8 cellular contexts compared by ENCODE assay signal in genomic region chr7:95609277-95609971, GRCh38. TPM values are rescaled to one million over a fixed set of nuclear protein-coding genes. Genes with fewer than 3 reads are reported as not detected.
DNase-seq lines count a peak whose midpoint lies in the region; ATAC-seq and TF ChIP-seq lines count a peak whose summit lies in the region.

No MANE protein-coding gene starts in this region.

- H3K4me2 ChIP-seq in OCI-LY1 (ENCODE audit: low read length), result peak overlapping the region; percentile 57
- peak overlapping the region; percentile 94 for H3K4me2 ChIP-seq in parathyroid adenoma (ENCODE audit: low read length)

- no peaks in the 10 kb centered on the region for H3K9me2 ChIP-seq in OCI-LY1 (ENCODE audit: low read depth, low read length)

- H3K36me3 ChIP-seq in OCI-LY1 (ENCODE audit: insufficient read depth, low read length) (no peaks in the 10 kb centered on the region), parathyroid adenoma (ENCODE audit: control insufficient read depth, insufficient read depth, low read length) (no peaks in the 10 kb centered on the region)

- H3K27ac ChIP-seq in OCI-LY1 (ENCODE audit: low read depth, low read length, poor library complexity, severe bottlenecking) (peak overlapping the region; percentile 79), parathyroid adenoma (peak overlapping the region; percentile 98)

- H3K4me3 ChIP-seq in OCI-LY1 (ENCODE audit: low read depth, low read length, poor library complexity, severe bottlenecking) (peak overlapping the region; percentile 20), fibroblast of mammary gland (ENCODE audit: control insufficient read depth, low read depth, low read length) (no peak overlapping the region), parathyroid adenoma (ENCODE audit: low read depth, low read length) (peak overlapping the region; percentile 71)

- H3K4me1 ChIP-seq in OCI-LY1 (ENCODE audit: insufficient read depth, low read length, severe bottlenecking) (peaks cover 26% of the 10 kb centered on the region), parathyroid adenoma (peaks cover 60% of the 10 kb centered on the region)

- H3K9ac ChIP-seq in OCI-LY1 (ENCODE audit: low read length), result no peak overlapping the region
- no peak overlapping the region for H3K9ac ChIP-seq in parathyroid adenoma

- H3K9me3 ChIP-seq in OCI-LY1 (ENCODE audit: low read length) (no peaks in the 10 kb centered on the region), parathyroid adenoma (ENCODE audit: control insufficient read depth, low read length) (no peaks in the 10 kb centered on the region)

- H2AFZ ChIP-seq in OCI-LY1 (ENCODE audit: low read length) (no peak overlapping the region), parathyroid adenoma (peak overlapping the region; percentile 25)

- no peaks in the 10 kb centered on the region for H3F3A ChIP-seq in OCI-LY1 (ENCODE audit: insufficient read depth, low read length)

- DNase-seq in ELR (ENCODE audit: low read depth), result peak; percentile 44
- DNase-seq in fibroblast of mammary gland (ENCODE audit: low read depth), result peak; percentile 71
- DNase-seq in activated T-cell treated with anti-CD3 and anti-CD28 coated beads, Interleukin-2, amount 50 U/mL, for 48 hours, result no peak

- H3K79me2 ChIP-seq in OCI-LY1 (ENCODE audit: insufficient read depth, low read length), result no peaks in the 10 kb centered on the region
- peaks cover 6% of the 10 kb centered on the region for H3K79me2 ChIP-seq in parathyroid adenoma

- TF ChIP-seq CTCF in OCI-LY1 (IDR thresholded peaks at IDR 0.05; ENCODE audit: low read length), result no peak
- no peak for TF ChIP-seq CTCF in fibroblast of mammary gland (conservative IDR thresholded peaks at IDR 0.05; ENCODE audit: control insufficient read depth, insufficient read depth, low read depth, low read length)
- TF ChIP-seq CTCF in parathyroid adenoma (IDR thresholded peaks at IDR 0.05), result no peak

- no peak for ATAC-seq in HG03469 (IDR thresholded peaks at IDR 0.05; ENCODE audit: unreplicated experiment)
- no peak for ATAC-seq in HG02763 (IDR thresholded peaks at IDR 0.05; ENCODE audit: unreplicated experiment)
- no peak for ATAC-seq in esophagus mucosa

- H3K27me3 ChIP-seq in OCI-LY1 (ENCODE audit: insufficient read depth, low read length) (no peaks in the 10 kb centered on the region), parathyroid adenoma (ENCODE audit: control insufficient read depth, insufficient read depth, low read length) (no peaks in the 10 kb centered on the region)

- H4K20me1 ChIP-seq in OCI-LY1 (ENCODE audit: insufficient read depth, low read length), result no peaks in the 10 kb centered on the region

RNA-seq across cellular contexts. Expression of gene PDK4, which starts 13.1 kb away (rescaled TPM):
- 1.5 TPM for total RNA-seq in esophagus mucosa

Comparison
In these comparisons a context has a peak if more than half of its experiments do, and no peak if none do; other contexts are left out.
1. DNase-seq: peak in ELR (single experiment) and fibroblast of mammary gland (single experiment); none in activated T-cell treated with anti-CD3 and anti-CD28 coated beads, Interleukin-2, amount 50 U/mL, for 48 hours (0 of 2).